ENCODE assay signal across 8 cellular contexts in genomic region chr22:38257650-38258246, GRCh38. TPM values are rescaled to one million over a fixed set of nuclear protein-coding genes. Genes with fewer than 3 reads are reported as not detected.
DNase-seq lines count a peak whose midpoint lies in the region; ATAC-seq and TF ChIP-seq lines count a peak whose summit lies in the region.

No MANE protein-coding gene starts in this region.

- H3K79me1 ChIP-seq in H9 (ENCODE audit: insufficient read depth, low read depth, low read length, poor library complexity, severe bottlenecking), result peaks cover 3% of the 10 kb centered on the region

- H3K14ac ChIP-seq in H9 (ENCODE audit: insufficient read depth, low read length), result no peak overlapping the region

- no peak overlapping the region for H2BK15ac ChIP-seq in H9 (ENCODE audit: low read depth, low read length)

- ATAC-seq in gastroesophageal sphincter, result no peak
- no peak for ATAC-seq in stimulated activated naive B cell treated with anti-CD40 and anti-IgM and Interleukin-4, amounts not matched to agents 10 μg/mL and 1 μg/mL and 100 μg/mL, for 72 hours (replicated peaks)

- H3K27me3 ChIP-seq in H9 (ENCODE audit: insufficient read depth, low read length), result no peaks in the 10 kb centered on the region
- no peaks in the 10 kb centered on the region for H3K27me3 ChIP-seq in gastroesophageal sphincter
- no peaks in the 10 kb centered on the region for H3K27me3 ChIP-seq in skeletal muscle tissue (ENCODE audit: control insufficient read depth in 3 of 3, insufficient read depth in 3 of 3, low read length in 3 of 3)

- POLR2A ChIA-PET in OCI-LY7 (lab: Charles Lee), result interaction anchor here (0.7 to 2.4 kb wide), 6 partner anchors 12 to 1705 kb away, joined by 3 to 6 read pairs (median 4); no protein-coding TSS in a partner anchor

- TF ChIP-seq CTCF in H9 (conservative IDR thresholded peaks at IDR 0.05), result no peak
- no peak for TF ChIP-seq CTCF in OCI-LY7 (conservative IDR thresholded peaks at IDR 0.05; ENCODE audit: low read length)
- TF ChIP-seq CTCF in gastroesophageal sphincter (IDR thresholded peaks at IDR 0.05), result no peak
- no peak for TF ChIP-seq CTCF in Calu3 (IDR thresholded peaks at IDR 0.05; ENCODE audit: unreplicated experiment)

- peaks cover 25 to 37% of the 10 kb centered on the region in 2 experiments for H3K4me1 Mint-ChIP-seq in H9
- H3K4me1 Mint-ChIP-seq in Calu3 (ENCODE audit: low read depth, unreplicated experiment), result peaks cover 33% of the 10 kb centered on the region
- H3K4me1 Mint-ChIP-seq in stimulated activated naive B cell treated with anti-CD40 and anti-IgM and Interleukin-4, amounts not matched to agents 10 μg/mL and 1 μg/mL and 100 μg/mL, for 72 hours, result peaks cover 22 to 29% of the 10 kb centered on the region in 2 donors

- H2BK20ac ChIP-seq in H9 (ENCODE audit: low read depth, low read length, poor library complexity, severe bottlenecking), result no peak overlapping the region

- no peak for TF ChIP-seq EP300 in gastroesophageal sphincter (IDR thresholded peaks at IDR 0.05)

- H4K8ac ChIP-seq in H9 (replicated peaks; ENCODE audit: insufficient read length, low read depth, low read length), result no peak overlapping the region

- no peak overlapping the region for H4K5ac ChIP-seq in H9 (ENCODE audit: insufficient read length, low read depth, low read length)

- H3K27ac ChIP-seq in H9 (ENCODE audit: insufficient read length, low read depth, low read length), result no peak overlapping the region
- peak overlapping the region; percentile 81 for H3K27ac ChIP-seq in OCI-LY7 (ENCODE audit: low read depth, low read length, poor library complexity, severe bottlenecking)
- peak overlapping the region; percentile 82 to 89 (median 86) for H3K27ac ChIP-seq in gastroesophageal sphincter
- H3K27ac ChIP-seq in skeletal muscle tissue (ENCODE audit: low read depth, low read length), result peak overlapping the region; percentile 58

- CTCF ChIA-PET in OCI-LY7 (lab: Charles Lee; ENCODE audit: unreplicated experiment) (no interaction called here), Calu3 (lab: Charles Lee) (interaction anchor here (0.8 kb wide), 1 partner anchor 11 kb away, joined by 3 read pairs; no protein-coding TSS in a partner anchor)

- H3K4ac ChIP-seq in H9 (ENCODE audit: low read depth, low read length), result no peak overlapping the region

- no peak overlapping the region for H3K23ac ChIP-seq in H9 (ENCODE audit: insufficient read length, low read depth, low read length)

- no peaks in the 10 kb centered on the region for H3K9me3 Mint-ChIP-seq in H9
- H3K9me3 Mint-ChIP-seq in Calu3 (ENCODE audit: low read depth, unreplicated experiment), result no peaks in the 10 kb centered on the region
- H3K9me3 Mint-ChIP-seq in stimulated activated naive B cell treated with anti-CD40 and anti-IgM and Interleukin-4, amounts not matched to agents 10 μg/mL and 1 μg/mL and 100 μg/mL, for 72 hours, result no peaks in the 10 kb centered on the region

- BruUV-seq in OCI-LY7 (replicated peaks; lab: Mats Ljungman, UMichigan), result no TSS peak
- BruUV-seq in Calu3 (replicated peaks; lab: Mats Ljungman, UMichigan), result no TSS peak

- H3K27me3 Mint-ChIP-seq in H9 (ENCODE audit: low read depth) (no peaks in the 10 kb centered on the region), Calu3 (ENCODE audit: unreplicated experiment) (no peaks in the 10 kb centered on the region)
- no peaks in the 10 kb centered on the region for H3K27me3 Mint-ChIP-seq in stimulated activated naive B cell treated with anti-CD40 and anti-IgM and Interleukin-4, amounts not matched to agents 10 μg/mL and 1 μg/mL and 100 μg/mL, for 72 hours

- no peak overlapping the region for H2BK120ac ChIP-seq in H9 (ENCODE audit: low read depth, low read length, poor library complexity, severe bottlenecking)

- H3K23me2 ChIP-seq in H9 (ENCODE audit: insufficient read length, low read depth, low read length, poor library complexity, severe bottlenecking), result no peaks in the 10 kb centered on the region

- H4K91ac ChIP-seq in H9 (ENCODE audit: insufficient read length, low read depth, low read length), result no peak overlapping the region

- H3K9me2 ChIP-seq in OCI-LY7 (ENCODE audit: insufficient read depth, low read length), result no peaks in the 10 kb centered on the region

- H3K4me1 ChIP-seq in H9 (ENCODE audit: insufficient read depth, low read length) (no peaks in the 10 kb centered on the region), OCI-LY7 (ENCODE audit: insufficient read depth, low read length, poor library complexity, severe bottlenecking) (peaks cover 72% of the 10 kb centered on the region), gastroesophageal sphincter (peaks cover 4 to 85% (median 41%) of the 10 kb centered on the region in 3 donors), skeletal muscle tissue (ENCODE audit: control insufficient read depth in 3 of 3, insufficient read depth in 3 of 3, low read length in 3 of 3) (peaks cover 44 to 54% (median 53%) of the 10 kb centered on the region in 3 donors)

- H2BK5ac ChIP-seq in H9 (ENCODE audit: insufficient read length, low read length), result no peak overlapping the region

- H3K4me3 ChIP-seq in OCI-LY7 (ENCODE audit: low read depth, low read length, poor library complexity, severe bottlenecking) (peak overlapping the region; percentile 24), gastroesophageal sphincter (peak overlapping the region; percentile 18 to 21), skeletal muscle tissue (ENCODE audit: low read length in 3 of 3) (peak overlapping the region in 1 of 3 donors; percentile 40)

- peaks cover 0 to 5% (median 0%) of the 10 kb centered on the region in 3 experiments; a peak in 1 of 7 replicates for H3K36me3 Mint-ChIP-seq in H9 (ENCODE audit: insufficient read depth in 1 of 3, low read depth in 3 of 3)
- peaks cover 22% of the 10 kb centered on the region for H3K36me3 Mint-ChIP-seq in Calu3 (ENCODE audit: insufficient read depth, unreplicated experiment)
- H3K36me3 Mint-ChIP-seq in stimulated activated naive B cell treated with anti-CD40 and anti-IgM and Interleukin-4, amounts not matched to agents 10 μg/mL and 1 μg/mL and 100 μg/mL, for 72 hours, result peaks cover 0 to 7% of the 10 kb centered on the region in 2 donors

- H3K9me3 ChIP-seq in H9 (ENCODE audit: control insufficient read depth, low read depth, low read length) (no peaks in the 10 kb centered on the region), OCI-LY7 (ENCODE audit: low read length) (no peaks in the 10 kb centered on the region), gastroesophageal sphincter (no peaks in the 10 kb centered on the region), skeletal muscle tissue (ENCODE audit: control insufficient read depth in 3 of 3, low read length in 3 of 3) (no peaks in the 10 kb centered on the region)

- H4K20me1 ChIP-seq in H9 (ENCODE audit: control insufficient read depth, insufficient read depth, insufficient read length) (peaks cover 2% of the 10 kb centered on the region), OCI-LY7 (ENCODE audit: insufficient read depth, low read length) (no peaks in the 10 kb centered on the region)

- H3K18ac ChIP-seq in H9 (ENCODE audit: insufficient read length, low read depth, low read length), result no peak overlapping the region

- no peaks in the 10 kb centered on the region; the same call in 1 of the 2 replicates for H3K79me2 ChIP-seq in H9 (ENCODE audit: insufficient read depth, low read length)
- H3K79me2 ChIP-seq in OCI-LY7 (ENCODE audit: insufficient read depth, low read depth, low read length), result peaks cover 38% of the 10 kb centered on the region; the same call in 1 of the 2 replicates

- H3K36me3 ChIP-seq in OCI-LY7 (ENCODE audit: insufficient read depth, low read length) (peaks cover under 1% of the 10 kb centered on the region; the same call in 1 of the 2 replicates), gastroesophageal sphincter (no peaks in the 10 kb centered on the region), skeletal muscle tissue (ENCODE audit: control insufficient read depth in 3 of 3, insufficient read depth in 3 of 3, low read length in 3 of 3) (no peaks in the 10 kb centered on the region)

- intact Hi-C loops in OCI-LY7 (cut with micrococcal nuclease; ENCODE audit: unreplicated experiment), result no loop called here
- intact Hi-C loops in Calu3 (cut with micrococcal nuclease; ENCODE audit: unreplicated experiment), result no loop called here

- DNase-seq in H9 (no peak), OCI-LY7 (ENCODE audit: low spot score) (peak; percentile 40), Calu3 (no peak), SW 1271 (lab: John Stamatoyannopoulos, UW) (no peak), NCI-H82 treated with DMSO at 0.1 percent for 48 hours (lab: John Stamatoyannopoulos, UW; ENCODE audit: unreplicated experiment) (no peak)
- DNase-seq in stimulated activated naive B cell treated with anti-CD40 and anti-IgM and Interleukin-4, amounts not matched to agents 10 μg/mL and 1 μg/mL and 100 μg/mL, for 72 hours, result no peak

- no peak overlapping the region for H3K56ac ChIP-seq in H9 (ENCODE audit: insufficient read length, low read depth, low read length)

- H2AFZ ChIP-seq in H9 (ENCODE audit: low read length) (no peak overlapping the region), OCI-LY7 (ENCODE audit: low read length) (peak overlapping the region; percentile 16; the same call in 1 of the 2 replicates)

- H3K4me2 ChIP-seq in H9 (ENCODE audit: insufficient read depth, insufficient read length, low read length) (no peak overlapping the region), OCI-LY7 (ENCODE audit: low read length) (peak overlapping the region; percentile 74)

- H2AK5ac ChIP-seq in H9 (ENCODE audit: insufficient read length, low read length), result no peak overlapping the region

- H3K27ac Mint-ChIP-seq in H9, result peak overlapping the region in 2 of 3 experiments; percentile 64 to 76; a peak in 3 of 7 replicates
- no peak overlapping the region for H3K27ac Mint-ChIP-seq in Calu3 (ENCODE audit: unreplicated experiment)
- H3K27ac Mint-ChIP-seq in stimulated activated naive B cell treated with anti-CD40 and anti-IgM and Interleukin-4, amounts not matched to agents 10 μg/mL and 1 μg/mL and 100 μg/mL, for 72 hours, result no peak overlapping the region

- H3K9ac ChIP-seq in H9 (ENCODE audit: extremely low read depth, insufficient read length, low read length) (no peak overlapping the region), skeletal muscle tissue (ENCODE audit: low read depth in 1 of 3, low read length in 3 of 3) (peak overlapping the region; percentile 24 to 69 (median 57))

- no peak for TF ChIP-seq POLR2A in gastroesophageal sphincter (IDR thresholded peaks at IDR 0.05)

- no CpG with 5 or more reads among the region's 4 CpGs for WGBS in H9 (ENCODE audit: extremely low coverage, insufficient read length, low lambda C conversion rate)
- 38 to 47% methylated on average over 3 of the region's 4 CpGs for WGBS in gastroesophageal sphincter (ENCODE audit: low coverage in 1 of 2), 2 donors

- no peak overlapping the region for H3K4me3 Mint-ChIP-seq in H9
- no peak overlapping the region for H3K4me3 Mint-ChIP-seq in Calu3 (ENCODE audit: low read depth, unreplicated experiment)
- H3K4me3 Mint-ChIP-seq in stimulated activated naive B cell treated with anti-CD40 and anti-IgM and Interleukin-4, amounts not matched to agents 10 μg/mL and 1 μg/mL and 100 μg/mL, for 72 hours, result no peak overlapping the region

- H3T11ph ChIP-seq in H9 (ENCODE audit: low read length), result no peak overlapping the region

- H2BK12ac ChIP-seq in H9 (ENCODE audit: insufficient read length, low read depth, low read length), result no peak overlapping the region

RNA-seq across cellular contexts. Expression of gene TMEM184B, which starts 15.1 kb away (rescaled TPM):
- total RNA-seq in H9 (2021), result 51.7 and 58.5 TPM in 2 replicates
- 11.1 and 19.1 TPM in 2 replicates for total RNA-seq in OCI-LY7 (2014; rRNA removed; shearing (Covaris generic))
- total RNA-seq in OCI-LY7 (2022), result 37.8 and 50.2 TPM in 2 replicates
- total RNA-seq in gastroesophageal sphincter, result 100 to 1,000 TPM in 1 of 4 donors, 10 to 100 TPM in 3; 52.0 to 108 (median 64.9) TPM
- total RNA-seq in skeletal muscle tissue, result 11.0 TPM
- 113 and 114 TPM in 2 replicates for total RNA-seq in Calu3 (2022)

RNA-seq across cellular contexts. Expression of gene MAFF, which starts 56.0 kb away (rescaled TPM):
- total RNA-seq in H9 (2021), result 5.8 and 6.7 TPM in 2 replicates
- 3.8 and 5.7 TPM in 2 replicates for total RNA-seq in OCI-LY7 (2014; rRNA removed; shearing (Covaris generic))
- 3.4 and 5.3 TPM in 2 replicates for total RNA-seq in OCI-LY7 (2022)
- total RNA-seq in gastroesophageal sphincter, result 10 to 100 TPM; 21.2 to 93.7 (median 51.2) TPM
- total RNA-seq in skeletal muscle tissue, result 4.2 TPM
- total RNA-seq in Calu3 (2022), result 62.4 and 64.8 TPM in 2 replicates

RNA-seq across cellular contexts. Expression of gene CSNK1E, which starts 59.5 kb away (rescaled TPM):
- total RNA-seq in H9 (2021) (230 and 236 TPM in 2 replicates), OCI-LY7 (2022) (203 and 211 TPM in 2 replicates), gastroesophageal sphincter (10 to 100 TPM; 70.3 to 90.3 (median 80.0) TPM), skeletal muscle tissue (71.0 TPM), Calu3 (2022) (172 and 178 TPM in 2 replicates)
- 152 and 182 TPM in 2 replicates for total RNA-seq in OCI-LY7 (2014; rRNA removed; shearing (Covaris generic))

Comparison
In these comparisons a context has a peak if more than half of its experiments do, and no peak if none do; other contexts are left out.
1. H3K27ac Mint-ChIP-seq: peak in H9 (2 of 3); none in Calu3 (single experiment) and stimulated activated naive B cell treated with anti-CD40 and anti-IgM and Interleukin-4, amounts not matched to agents 10 μg/mL and 1 μg/mL and 100 μg/mL, for 72 hours (single experiment).